ENCODE assay signal across 29 cellular contexts in genomic region chr3:74003712-74004111, GRCh38.
"Had no signal": no experiment of that assay in that cellular context is flagged by ENCODE, and none has a peak within 500 bp of the region (broad histone marks: within the 10 kb centered on the region; RNA-seq: fewer than 3 reads in every experiment).

No MANE protein-coding gene starts in this region.

- H3K4me3 ChIP-seq: colonic mucosa, esophagus squamous epithelium, hepatocyte, lower lobe of right lung, pancreas, psoas muscle, spleen, tibial nerve had no signal

- H3K4me2 ChIP-seq: hepatocyte had no signal

- H3K4me1 ChIP-seq: colonic mucosa, esophagus squamous epithelium, lower lobe of right lung, pancreas, psoas muscle, spleen had no signal

- H3K36me3 ChIP-seq: colonic mucosa, esophagus squamous epithelium, lower lobe of right lung, pancreas, spleen, tibial nerve, WERI-Rb-1 had no signal

- H3K36me3 Mint-ChIP-seq: activated naive CD8-positive, alpha-beta T cell; natural killer cell had no signal

- H3K9me3 ChIP-seq: colonic mucosa, esophagus squamous epithelium, lower lobe of right lung, pancreas, psoas muscle, tibial nerve had no signal

- H3K4me3 Mint-ChIP-seq: activated naive CD8-positive, alpha-beta T cell; natural killer cell; T-helper 17 cell had no signal

- DNase-seq: activated CD4-positive, alpha-beta T cell treated with anti-CD3 and anti-CD28 coated beads for 48 hours; activated CD4-positive, alpha-beta T cell treated with anti-CD3 and anti-CD28 coated beads, Interleukin-2, amount 50 U/mL, for 48 hours; activated CD8-positive, alpha-beta memory T cell treated with anti-CD3 and anti-CD28 coated beads for 24 hours; activated effector memory CD4-positive, alpha-beta T cell treated with Interleukin-2 at 50 U/mL for 16 hours; activated naive CD4-positive, alpha-beta T cell treated with Interleukin-2 at 50 U/mL for 16 hours; anterior cingulate cortex; cerebellar nuclear complex; colonic mucosa; effector CD8-positive, alpha-beta T cell; esophagus squamous epithelium; left cardiac atrium; lower lobe of right lung; mesendoderm; natural killer cell; pancreas; psoas muscle; spleen; stimulated activated naive CD4-positive, alpha-beta T cell; T-helper 17 cell; T1000; WERI-Rb-1 had no signal

- H3K27me3 ChIP-seq: colonic mucosa, esophagus squamous epithelium, hepatocyte, pancreas, spleen, tibial nerve had no signal

- H2AFZ ChIP-seq: hepatocyte had no signal

- H3K27me3 Mint-ChIP-seq: activated naive CD8-positive, alpha-beta T cell; T-helper 17 cell had no signal

- H3K27ac Mint-ChIP-seq: activated naive CD8-positive, alpha-beta T cell; natural killer cell; T-helper 17 cell had no signal

- FAIRE-seq: endometrium, frontal cortex, keratinocyte, pancreas had no signal

- H3K4me1 Mint-ChIP-seq: natural killer cell, T-helper 17 cell had no signal

- H3K79me2 ChIP-seq: hepatocyte had no signal

- ATAC-seq: activated CD4-positive, CD25-positive, alpha-beta regulatory T cell treated with anti-CD3 and anti-CD28 coated beads, Interleukin-2, amount 50 U/mL, for 24 hours; lower lobe of right lung; natural killer cell; pancreas; psoas muscle; T-helper 17 cell had no signal

- H3K27ac ChIP-seq: colonic mucosa, epithelial cell of prostate, esophagus squamous epithelium, hepatocyte, lower lobe of right lung, pancreas, psoas muscle, spleen, tibial nerve, WERI-Rb-1 had no signal
